Comparison of ENCODE assay signal across 23 cellular contexts in the genomic region with DNA sequence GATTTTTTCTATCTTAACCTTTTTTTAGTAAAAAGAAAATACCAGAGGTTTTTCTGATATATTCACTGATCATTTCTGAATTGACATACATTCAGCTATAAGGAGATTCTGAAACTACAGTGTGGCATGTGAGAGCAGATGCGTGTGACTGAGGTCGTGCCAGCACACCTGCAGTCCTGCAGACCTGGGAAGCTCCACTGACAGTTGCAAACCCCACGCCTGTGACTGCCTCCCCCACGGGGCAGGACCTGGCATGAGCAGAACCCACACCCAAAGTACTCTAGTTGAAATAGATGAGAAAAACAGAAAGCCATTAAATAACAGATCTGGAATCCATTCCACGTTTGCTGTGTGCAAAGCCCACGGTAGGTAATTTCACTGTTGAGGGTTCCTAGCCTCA.
DNase-seq lines count a peak whose midpoint lies in the region; ATAC-seq and TF ChIP-seq lines count a peak whose summit lies in the region.
"Had no signal": no experiment of that assay in that cellular context is flagged by ENCODE, and none has a peak within 500 bp of the region (broad histone marks: within the 10 kb centered on the region; RNA-seq: fewer than 3 reads in every experiment).

No MANE protein-coding gene starts in this region.

- H3K9me3 ChIP-seq in BLaER1 treated with 17β-estradiol and CSF1 and Interleukin-3, amounts not matched to agents 10 nM and 100 nM (replicated peaks in 1 of 11), result no peaks in the 10 kb centered on the region
- H3K9me3 ChIP-seq in spleen, result no peaks in the 10 kb centered on the region

- no peak for TF ChIP-seq CTCF in spleen (IDR thresholded peaks at IDR 0.05 in 8 of 11, conservative IDR thresholded peaks at IDR 0.05 in 3 of 11)

- H3K27me3 Mint-ChIP-seq in activated naive CD8-positive, alpha-beta T cell treated with anti-CD3 and anti-CD28 coated beads, Interleukin-2, amount 50 U/mL, for 24 hours, result no peaks in the 10 kb centered on the region
- H3K27me3 Mint-ChIP-seq: CD4-positive, CD25-positive, alpha-beta regulatory T cell had no signal

- H3K36me3 Mint-ChIP-seq in activated naive CD8-positive, alpha-beta T cell treated with anti-CD3 and anti-CD28 coated beads, Interleukin-2, amount 50 U/mL, for 24 hours (ENCODE audit: low read depth), result no peaks in the 10 kb centered on the region
- H3K36me3 Mint-ChIP-seq in stimulated activated effector memory CD8-positive, alpha-beta T cell treated with anti-CD3 and anti-CD28 coated beads, Interleukin-12 subunit alpha, Interleukin-12 subunit beta, amount 100 ng/mL, for 72 hours, result no peaks in the 10 kb centered on the region
- H3K36me3 Mint-ChIP-seq: CD4-positive, CD25-positive, alpha-beta regulatory T cell; CD8-positive, alpha-beta memory T cell had no signal

- peak overlapping the region in 6 of 11 experiments; percentile 5 to 48 (median 18); a peak in 7 of 22 replicates for H3K4me2 ChIP-seq in BLaER1 treated with 17β-estradiol and CSF1 and Interleukin-3, amounts not matched to agents 10 nM and 100 nM

- no peak overlapping the region for H3K27ac Mint-ChIP-seq in activated naive CD8-positive, alpha-beta T cell treated with anti-CD3 and anti-CD28 coated beads, Interleukin-2, amount 50 U/mL, for 24 hours
- no peak overlapping the region for H3K27ac Mint-ChIP-seq in stimulated activated effector memory CD8-positive, alpha-beta T cell treated with anti-CD3 and anti-CD28 coated beads, Interleukin-12 subunit alpha, Interleukin-12 subunit beta, amount 100 ng/mL, for 72 hours
- H3K27ac Mint-ChIP-seq: CD8-positive, alpha-beta memory T cell; HFFc6 had no signal

- no peak overlapping the region for H3K9ac ChIP-seq in BLaER1 treated with 17β-estradiol and CSF1 and Interleukin-3, amounts not matched to agents 10 nM and 100 nM

- H3K36me3 ChIP-seq in BLaER1 treated with 17β-estradiol and CSF1 and Interleukin-3, amounts not matched to agents 10 nM and 100 nM, result no peaks in the 10 kb centered on the region
- no peaks in the 10 kb centered on the region for H3K36me3 ChIP-seq in spleen

- TF ChIP-seq POLR2A in spleen (IDR thresholded peaks at IDR 0.05), result no peak

- intact Hi-C loops in spleen (cut with DNase I; ENCODE audit: low total_unique reads), result no loop called here

- H3K4me3 Mint-ChIP-seq in activated naive CD8-positive, alpha-beta T cell treated with anti-CD3 and anti-CD28 coated beads, Interleukin-2, amount 50 U/mL, for 24 hours, result no peak overlapping the region
- no peak overlapping the region for H3K4me3 Mint-ChIP-seq in stimulated activated effector memory CD8-positive, alpha-beta T cell treated with anti-CD3 and anti-CD28 coated beads, Interleukin-12 subunit alpha, Interleukin-12 subunit beta, amount 100 ng/mL, for 72 hours
- H3K4me3 Mint-ChIP-seq: CD4-positive, CD25-positive, alpha-beta regulatory T cell; CD8-positive, alpha-beta memory T cell; HFFc6 had no signal

- H3K4me3 ChIP-seq in BLaER1 treated with 17β-estradiol and CSF1 and Interleukin-3, amounts not matched to agents 10 nM and 100 nM, result no peak overlapping the region
- H3K4me3 ChIP-seq in spleen, result no peak overlapping the region
- H3K4me3 ChIP-seq: GM12878 had no signal

- ATAC-seq in left lobe of liver (no peak), HG02981 (IDR thresholded peaks at IDR 0.05; ENCODE audit: unreplicated experiment) (no peak)
- no peak for ATAC-seq in activated naive CD8-positive, alpha-beta T cell treated with anti-CD3 and anti-CD28 coated beads, Interleukin-2, amount 50 U/mL, for 24 hours
- ATAC-seq in stimulated activated effector memory CD8-positive, alpha-beta T cell treated with anti-CD3 and anti-CD28 coated beads, Interleukin-12 subunit alpha, Interleukin-12 subunit beta, amount 100 ng/mL, for 72 hours, result no peak
- ATAC-seq: GM12878, HCT116 had no signal

- no peaks in the 10 kb centered on the region for H3K9me3 Mint-ChIP-seq in activated naive CD8-positive, alpha-beta T cell treated with anti-CD3 and anti-CD28 coated beads, Interleukin-2, amount 50 U/mL, for 24 hours
- no peaks in the 10 kb centered on the region for H3K9me3 Mint-ChIP-seq in stimulated activated effector memory CD8-positive, alpha-beta T cell treated with anti-CD3 and anti-CD28 coated beads, Interleukin-12 subunit alpha, Interleukin-12 subunit beta, amount 100 ng/mL, for 72 hours
- H3K9me3 Mint-ChIP-seq: CD4-positive, CD25-positive, alpha-beta regulatory T cell; CD8-positive, alpha-beta memory T cell; HFFc6 had no signal

- no peaks in the 10 kb centered on the region for H3K4me1 Mint-ChIP-seq in activated naive CD8-positive, alpha-beta T cell treated with anti-CD3 and anti-CD28 coated beads, Interleukin-2, amount 50 U/mL, for 24 hours
- H3K4me1 Mint-ChIP-seq in stimulated activated effector memory CD8-positive, alpha-beta T cell treated with anti-CD3 and anti-CD28 coated beads, Interleukin-12 subunit alpha, Interleukin-12 subunit beta, amount 100 ng/mL, for 72 hours, result no peaks in the 10 kb centered on the region
- H3K4me1 Mint-ChIP-seq: CD4-positive, CD25-positive, alpha-beta regulatory T cell; CD8-positive, alpha-beta memory T cell had no signal

- peaks cover 0 to 20% (median 2%) of the 10 kb centered on the region in 10 experiments; a peak in 9 of 20 replicates for H3K4me1 ChIP-seq in BLaER1 treated with 17β-estradiol and CSF1 and Interleukin-3, amounts not matched to agents 10 nM and 100 nM
- no peaks in the 10 kb centered on the region for H3K4me1 ChIP-seq in spleen

- DNase-seq in activated effector memory CD4-positive, alpha-beta T cell treated with anti-CD3 and anti-CD28 coated beads, Interleukin-2, amount 50 U/mL, for 16 hours, result peak; percentile 17
- no peak for DNase-seq in activated effector memory CD4-positive, alpha-beta T cell treated with Interleukin-2 at 50 U/mL for 16 hours
- peak; percentile 2 for DNase-seq in left lobe of liver (ENCODE audit: low spot score)
- peak; percentile 41 for DNase-seq in spleen
- DNase-seq in activated naive CD8-positive, alpha-beta T cell treated with anti-CD3 and anti-CD28 coated beads, Interleukin-2, amount 50 U/mL, for 24 hours, result no peak
- no peak for DNase-seq in stimulated activated effector memory CD8-positive, alpha-beta T cell treated with anti-CD3 and anti-CD28 coated beads, Interleukin-12 subunit alpha, Interleukin-12 subunit beta, amount 100 ng/mL, for 72 hours (ENCODE audit: low spot score in 2 of 2)
- DNase-seq: 8988T; C1 segment of cervical spinal cord; CD4-positive, CD25-positive, alpha-beta regulatory T cell; CD8-positive, alpha-beta memory T cell; COR-L47; DMS 273 treated with DMSO at 0.1 percent for 48 hours; DMS53; DND-41; EL; GOT3; H7; HFFc6 had no signal

- 66 to 87% (median 85%) methylated on average over 6 of the region's 6 CpGs for WGBS in spleen, 5 donors

- no peak overlapping the region for H3K27ac ChIP-seq in BLaER1 treated with 17β-estradiol and CSF1 and Interleukin-3, amounts not matched to agents 10 nM and 100 nM
- no peak overlapping the region for H3K27ac ChIP-seq in spleen
- H3K27ac ChIP-seq: HL-60 had no signal

- H4K20me1 ChIP-seq in BLaER1 treated with 17β-estradiol and CSF1 and Interleukin-3, amounts not matched to agents 10 nM and 100 nM, result no peaks in the 10 kb centered on the region

- no peaks in the 10 kb centered on the region for H3K27me3 ChIP-seq in BLaER1 treated with 17β-estradiol and CSF1 and Interleukin-3, amounts not matched to agents 10 nM and 100 nM
- H3K27me3 ChIP-seq in spleen (replicated peaks in 1 of 7), result peaks cover 0 to 39% (median 0%) of the 10 kb centered on the region in 7 donors

Comparison
In these comparisons a context has a peak if more than half of its experiments do, and no peak if none do; other contexts are left out.
1. DNase-seq: peak in activated effector memory CD4-positive, alpha-beta T cell treated with anti-CD3 and anti-CD28 coated beads, Interleukin-2, amount 50 U/mL, for 16 hours (single experiment), left lobe of liver (single experiment) and spleen (single experiment); none in activated effector memory CD4-positive, alpha-beta T cell treated with Interleukin-2 at 50 U/mL for 16 hours (single experiment), activated naive CD8-positive, alpha-beta T cell treated with anti-CD3 and anti-CD28 coated beads, Interleukin-2, amount 50 U/mL, for 24 hours (single experiment) and stimulated activated effector memory CD8-positive, alpha-beta T cell treated with anti-CD3 and anti-CD28 coated beads, Interleukin-12 subunit alpha, Interleukin-12 subunit beta, amount 100 ng/mL, for 72 hours (0 of 2).